In the genomic region with DNA sequence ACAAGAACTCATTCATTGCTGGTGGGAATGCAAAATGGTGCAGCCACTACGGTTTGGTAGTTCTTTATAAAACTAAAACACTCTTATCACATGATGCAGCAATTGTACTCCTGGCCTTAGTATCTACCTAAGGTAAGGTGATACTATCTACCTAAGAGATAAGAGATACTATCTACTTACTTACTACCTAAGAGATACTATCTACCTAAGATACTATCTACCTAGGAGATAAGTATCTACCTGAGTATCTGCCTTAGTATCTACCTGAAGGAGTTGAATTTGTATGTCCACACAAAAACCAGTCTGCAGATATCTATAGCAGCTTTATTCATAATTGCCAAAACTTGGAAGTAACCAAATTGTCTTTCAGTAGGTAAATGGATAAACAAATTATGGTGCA, we compare ENCODE assay signal across 17 cellular contexts. TPM values are rescaled to one million over a fixed set of nuclear protein-coding genes. Genes with fewer than 3 reads are reported as not detected.
DNase-seq lines count a peak whose midpoint lies in the region; ATAC-seq, FAIRE-seq and TF ChIP-seq lines count a peak whose summit lies in the region.
"Had no signal": no experiment of that assay in that cellular context is flagged by ENCODE, and none has a peak within 500 bp of the region (broad histone marks: within the 10 kb centered on the region; RNA-seq: fewer than 3 reads in every experiment).

No MANE protein-coding gene starts in this region.

- H3K4me3 ChIP-seq in A549 = no peak overlapping the region
- H3K4me3 ChIP-seq in PC-3 (ENCODE audit: low read length) = no peak overlapping the region
- peak overlapping the region; percentile 0 for H3K4me3 ChIP-seq in endocrine pancreas (ENCODE audit: control insufficient read depth, insufficient read depth, low read length)
- H3K4me3 ChIP-seq in coronary artery = no peak overlapping the region

- FAIRE-seq in A549 (lab: Jason Lieb, UNC) = no peak
- FAIRE-seq: G401.6, GM12892, H1 had no signal

- POLR2A ChIA-PET in A549 (lab: Yijun Ruan, JAX) (no interaction called here), PC-3 (lab: Charles Lee; ENCODE audit: unreplicated experiment) (no interaction called here)

- no peak for TF ChIP-seq RAD21 in A549 (conservative IDR thresholded peaks at IDR 0.05 in 1 of 2, IDR thresholded peaks at IDR 0.05 in 1 of 2)

- H3K36me3 ChIP-seq in PC-3 (ENCODE audit: low read depth, low read length) (no peaks in the 10 kb centered on the region), endocrine pancreas (ENCODE audit: control insufficient read depth, insufficient read depth, low read length) (no peaks in the 10 kb centered on the region)

- H3K9me2 ChIP-seq in PC-3 (replicated peaks; ENCODE audit: low read length) = no peaks in the 10 kb centered on the region

- H3K4me1 ChIP-seq in A549 (peaks cover 55% of the 10 kb centered on the region), PC-3 (ENCODE audit: insufficient read depth, low read length) (peaks cover 43% of the 10 kb centered on the region), endocrine pancreas (ENCODE audit: control insufficient read depth, insufficient read depth, low read length) (peaks cover 15% of the 10 kb centered on the region)

- CTCF ChIA-PET in A549 (lab: Yijun Ruan, JAX) (no interaction called here), PC-3 (lab: Charles Lee) (no interaction called here)

- 83% methylated on average over 1 of the region's 1 CpG for WGBS in A549 (ENCODE audit: missing lambda C conversion rate)

- peak overlapping the region; percentile 45 for H3K4me2 ChIP-seq in A549
- peak overlapping the region; percentile 10 for H3K4me2 ChIP-seq in PC-3 (ENCODE audit: low read length)

- intact Hi-C loops in PC-3 (cut with micrococcal nuclease) = no loop called here

- no peaks in the 10 kb centered on the region for H4K20me1 ChIP-seq in PC-3 (ENCODE audit: low read length)

- no peaks in the 10 kb centered on the region for H3F3A ChIP-seq in PC-3 (ENCODE audit: low read length, unreplicated experiment)

- H3K27ac ChIP-seq in A549 (peak overlapping the region; percentile 28 to 69; a peak in 3 of 6 replicates), PC-3 (ENCODE audit: low read length) (0 out of 2 replicates have a peak overlapping the region, but pooled peaks have one; percentile 13), coronary artery (no peak overlapping the region)

- H3K27me3 ChIP-seq in PC-3 (ENCODE audit: low read length) (no peaks in the 10 kb centered on the region), endocrine pancreas (ENCODE audit: control insufficient read depth, insufficient read depth, low read length) (no peaks in the 10 kb centered on the region)

- no TSS peak for BruUV-seq in PC-3 (replicated peaks; lab: Mats Ljungman, UMichigan)

- no peak overlapping the region for H3K9ac ChIP-seq in PC-3 (ENCODE audit: low read length)
- H3K9ac ChIP-seq in endocrine pancreas (ENCODE audit: control insufficient read depth, insufficient read depth, low read length) = no peak overlapping the region

- DNase-seq in A549 (ENCODE audit: low read depth in 1 of 2, low spot score in 1 of 2) = no peak
- no peak for DNase-seq in PC-3
- no peak for DNase-seq in stimulated activated naive CD4-positive, alpha-beta T cell treated with Interleukin-2 at 50 U/mL for 16 hours (lab: John Stamatoyannopoulos, UW)
- no peak for DNase-seq in coronary artery (ENCODE audit: low spot score)
- no peak for DNase-seq in OCI-M1 (lab: John Stamatoyannopoulos, UW)
- DNase-seq: 8988T; C1 segment of cervical spinal cord; Calu3; CD4-positive, alpha-beta memory T cell; COR-L47; DMS153; DND-41; HCEC 1CT had no signal

- no peak for TF ChIP-seq EP300 in A549 (IDR thresholded peaks at IDR 0.05)

- H3K9me3 ChIP-seq in A549 = no peaks in the 10 kb centered on the region; the same call in 2 of the 3 replicates
- H3K9me3 ChIP-seq in PC-3 (ENCODE audit: low read length) = no peaks in the 10 kb centered on the region
- H3K9me3 ChIP-seq in endocrine pancreas (ENCODE audit: control insufficient read depth, low read length) = no peaks in the 10 kb centered on the region

- TF ChIP-seq CTCF in A549 (IDR thresholded peaks at IDR 0.05) = no peak
- no peak for TF ChIP-seq CTCF in PC-3 (conservative IDR thresholded peaks at IDR 0.05; ENCODE audit: low read depth, low read length)
- TF ChIP-seq CTCF in coronary artery (IDR thresholded peaks at IDR 0.05) = no peak

- H2AFZ ChIP-seq in PC-3 (ENCODE audit: low read length) = no peak overlapping the region

- no peak for TF ChIP-seq POLR2A in A549 (IDR thresholded peaks at IDR 0.05; ENCODE audit: low read length)

- ATAC-seq in A549 (no peak), PC-3 (no peak)

- no peaks in the 10 kb centered on the region for H3K79me2 ChIP-seq in PC-3 (ENCODE audit: low read length)

TF ChIP-seq in A549, 52 proteins besides CTCF, POLR2A, EP300 and RAD21:
- TF ChIP-seq PHF8 (IDR thresholded peaks at IDR 0.05; ENCODE audit: borderline replicate concordance, low read depth) (no peak), MAZ (IDR thresholded peaks at IDR 0.05; ENCODE audit: borderline replicate concordance, low read depth, low read length) (no peak), HOXB13 (CRISPR knock-in tag; IDR thresholded peaks at IDR 0.05; ENCODE audit: low read depth) (no peak), SREBF2 (IDR thresholded peaks at IDR 0.05) (no peak)

RNA-seq across cellular contexts. Expression of a gene that starts 29.0 kb away (rescaled TPM):
- polyA plus RNA-seq in A549 (2011; rRNA removed) (10.7 and 11.9 TPM in 2 replicates), A549 (2017; fragmentation: RNase III; extraction: RNeasy Plus Mini Kit Qiagen cat#74134 plus additional on column Dnase treatment) (13.4 to 14.8 TPM (median 14.4 TPM) in 3 replicates)
- polyA plus RNA-seq in A549 (2012; cell fraction: cytosol; rRNA removed) = 21.4 and 22.4 TPM in 2 replicates
- polyA plus RNA-seq in A549 (2012; cell fraction: nucleus; rRNA removed) = 13.9 and 15.2 TPM in 2 replicates
- polyA minus RNA-seq in A549 (2011; rRNA and poly(A)+ RNA removed) = 2.1 and 2.8 TPM in 2 replicates
- 23.0 and 34.2 TPM in 2 replicates for total RNA-seq in PC-3 (2014; rRNA removed)

Comparison
In these comparisons a context has a peak if more than half of its experiments do, and no peak if none do; other contexts are left out.
1. H3K27ac ChIP-seq: peak in A549 (2 of 2) and PC-3 (single experiment); none in coronary artery (0 of 2).